ENCODE assay signal across 8 cellular contexts in genomic region chr14:75003250-75004027, GRCh38. TPM values are rescaled to one million over a fixed set of nuclear protein-coding genes. Genes with fewer than 3 reads are reported as not detected.
DNase-seq lines count a peak whose midpoint lies in the region; ATAC-seq and TF ChIP-seq lines count a peak whose summit lies in the region.

No MANE protein-coding gene starts in this region.

- peak overlapping the region; percentile 99 for H3K4me2 ChIP-seq in fibroblast of lung (ENCODE audit: extremely low read depth, insufficient read depth, low read length)

- H3K9me3 ChIP-seq in fibroblast of lung (ENCODE audit: control insufficient read depth, insufficient read depth, low read depth, low read length): no peaks in the 10 kb centered on the region

- H3K79me2 ChIP-seq in fibroblast of lung (ENCODE audit: control insufficient read depth, insufficient read depth, low read length): peaks cover 19% of the 10 kb centered on the region

- peak overlapping the region; percentile 78 for H3K27ac ChIP-seq in fibroblast of lung (ENCODE audit: insufficient read depth, low read length)

- peak overlapping the region; percentile 81 for H3K9ac ChIP-seq in fibroblast of lung (ENCODE audit: insufficient read depth, low read length)

- no peaks in the 10 kb centered on the region for H4K20me1 ChIP-seq in fibroblast of lung (ENCODE audit: control insufficient read depth, extremely low read depth, insufficient read depth, low read length)

- peaks cover 7% of the 10 kb centered on the region for H3K4me1 ChIP-seq in fibroblast of lung (ENCODE audit: control insufficient read depth, extremely low read depth, insufficient read depth, low read length)

- H3K36me3 ChIP-seq in fibroblast of lung (ENCODE audit: control insufficient read depth, insufficient read depth, low read length): peaks cover 5% of the 10 kb centered on the region

- peaks cover 40% of the 10 kb centered on the region for H3K36me3 Mint-ChIP-seq in T-cell

- ATAC-seq in GM21423 (IDR thresholded peaks at IDR 0.05; ENCODE audit: unreplicated experiment) (peak; percentile 3), T-cell (replicated peaks in 1 of 4) (no peak), sciatic nerve (peak; percentile 26), HG02884 (IDR thresholded peaks at IDR 0.05; ENCODE audit: unreplicated experiment) (no peak)

- H3K27me3 ChIP-seq in fibroblast of lung (ENCODE audit: control insufficient read depth, insufficient read depth, low read length): no peaks in the 10 kb centered on the region

- peak overlapping the region; percentile 93 to 97 for H3K27ac Mint-ChIP-seq in T-cell

- CTCF ChIA-PET in T-cell (lab: Charles Lee): interaction anchor here (0.6 to 0.9 kb wide), 2 partner anchors 214 to 241 kb away, joined by 3 to 4 read pairs; partner anchors contain the start of gene YLPM1 (in 1 of the 2)

- DNase-seq in T-cell: peak in 2 of 34 experiments; percentile 2 to 15
- peak in 1 of 2 donors; percentile 5 for DNase-seq in fibroblast of lung (ENCODE audit: low read depth in 2 of 2)
- peak; percentile 59 for DNase-seq in sciatic nerve (ENCODE audit: low spot score)
- DNase-seq in H4 (ENCODE audit: low spot score): no peak
- DNase-seq in stimulated activated CD4-positive, alpha-beta T cell treated with anti-CD3 and anti-CD28 coated beads, Interleukin-15, amount 100 ng/mL, for 24 hours: no peak
- no peak for DNase-seq in NCI-H226

- H2AFZ ChIP-seq in fibroblast of lung (ENCODE audit: low read length): peak overlapping the region; percentile 41

- H3K4me3 ChIP-seq in fibroblast of lung (replicated peaks in 1 of 4; ENCODE audit: control extremely low read depth in 1 of 4, insufficient read depth in 1 of 4, low read depth in 3 of 4, low read length in 4 of 4): peak overlapping the region; percentile 51 to 89 (median 76)

- H3K27me3 Mint-ChIP-seq in T-cell: no peaks in the 10 kb centered on the region

- H3K4me1 Mint-ChIP-seq in T-cell: peaks cover 45 to 53% (median 46%) of the 10 kb centered on the region in 3 donors

- H3K4me3 Mint-ChIP-seq in T-cell: peak overlapping the region; percentile 98

- no peaks in the 10 kb centered on the region for H3K9me3 Mint-ChIP-seq in T-cell

- intact Hi-C loops in sciatic nerve (cut with DNase I): no loop called here

- TF ChIP-seq CTCF in fibroblast of lung (conservative IDR thresholded peaks at IDR 0.05 in 1 of 2, IDR thresholded peaks at IDR 0.05 in 1 of 2; ENCODE audit: low read depth in 1 of 2, low read length in 2 of 2): no peak

- POLR2A ChIA-PET in T-cell (lab: Charles Lee): interaction anchor here in 1 of 2 donors (0.5 to 1.0 kb wide), 2 partner anchors 20 to 190 kb away, joined by 3 read pairs; no protein-coding TSS in a partner anchor

RNA-seq across cellular contexts. Expression of gene EIF2B2, which starts 0.7 kb away (rescaled TPM):
- 10 to 100 TPM; 19.4 to 31.5 (median 29.2) TPM for total RNA-seq in T-cell
- total RNA-seq in fibroblast of lung: 30.2 and 34.2 TPM in 2 replicates
- 83.6 and 120 TPM in 2 replicates for polyA plus RNA-seq in fibroblast of lung
- polyA plus RNA-seq in fibroblast of lung (2012): 51.4 and 73.0 TPM in 2 replicates
- 40.7 and 49.0 TPM in 2 replicates for polyA minus RNA-seq in fibroblast of lung (ENCODE audit: low replicate concordance)
- 30.8 TPM for total RNA-seq in sciatic nerve
- 51.0 and 90.5 TPM in 2 replicates for total RNA-seq in H4 (2014; rRNA removed; shearing (Covaris generic))

RNA-seq across cellular contexts. Expression of gene MLH3, which starts 47.8 kb away (rescaled TPM):
- total RNA-seq in T-cell (10 to 100 TPM; 17.3 to 28.2 (median 22.1) TPM), fibroblast of lung (37.5 and 53.8 TPM in 2 replicates), sciatic nerve (46.6 TPM)
- 9.5 and 12.2 TPM in 2 replicates for polyA plus RNA-seq in fibroblast of lung
- 9.1 and 9.9 TPM in 2 replicates for polyA plus RNA-seq in fibroblast of lung (2012)
- 10.6 and 16.1 TPM in 2 replicates for polyA minus RNA-seq in fibroblast of lung (ENCODE audit: low replicate concordance)
- 6.6 and 11.8 TPM in 2 replicates for total RNA-seq in H4 (2014; rRNA removed; shearing (Covaris generic))

RNA-seq across cellular contexts. Expression of gene PGF, which starts 48.0 kb away (rescaled TPM):
- total RNA-seq in T-cell: under 1 TPM in 2 of 5 donors, not detected in 3; 0.09 to 0.29 TPM
- 4.6 and 7.6 TPM in 2 replicates for total RNA-seq in fibroblast of lung
- polyA plus RNA-seq in fibroblast of lung: 0.84 and 1.1 TPM in 2 replicates
- 2.1 and 2.4 TPM in 2 replicates for polyA plus RNA-seq in fibroblast of lung (2012)
- 0.52 and 4.4 TPM in 2 replicates for polyA minus RNA-seq in fibroblast of lung (ENCODE audit: low replicate concordance)
- 12.4 TPM for total RNA-seq in sciatic nerve
- total RNA-seq in H4 (2014; rRNA removed; shearing (Covaris generic)): 2.6 and 3.1 TPM in 2 replicates

Comparison
In these comparisons a context has a peak if more than half of its experiments do, and no peak if none do; other contexts are left out.
1. ATAC-seq: peak in GM21423 (single experiment) and sciatic nerve (single experiment); none in T-cell (0 of 4) and HG02884 (single experiment).